Comparison of ENCODE assay signal across 8 cellular contexts in genomic region chr11:34492806-34493414, GRCh38. TPM values are rescaled to one million over a fixed set of nuclear protein-coding genes. Genes with fewer than 3 reads are reported as not detected.
DNase-seq lines count a peak whose midpoint lies in the region; ATAC-seq, FAIRE-seq and TF ChIP-seq lines count a peak whose summit lies in the region.

No MANE protein-coding gene starts in this region.

- no peak overlapping the region for H3K9ac ChIP-seq in SK-N-SH

- H3F3A ChIP-seq in SK-N-SH (replicated peaks; ENCODE audit: insufficient read depth): no peaks in the 10 kb centered on the region

- peak overlapping the region; percentile 3; the same call in 1 of the 2 replicates for H2AFZ ChIP-seq in SK-N-SH (ENCODE audit: low read depth)

- H3K79me2 ChIP-seq in SK-N-SH (ENCODE audit: insufficient read depth): no peaks in the 10 kb centered on the region

- peak; percentile 85 for TF ChIP-seq RAD21 in SK-N-SH (IDR thresholded peaks at IDR 0.05; ENCODE audit: low read length)

- no peaks in the 10 kb centered on the region; a peak in 1 of 4 replicates for H3K4me1 ChIP-seq in SK-N-SH (ENCODE audit: control insufficient read depth in 1 of 2, insufficient read depth in 2 of 2, low read depth in 1 of 2, low read length in 1 of 2)

- CTCF ChIA-PET in SK-N-SH (lab: Yijun Ruan, JAX): interaction anchor here (0.6 to 4.1 kb wide), 63 partner anchors 8 to 899 kb away, joined by 3 to 68 read pairs (median 4); partner anchors contain the start of genes CAT and ELF5

- DNase-seq in SIG-M5 treated with dmso at 0.1 percent for 504 hours (lab: John Stamatoyannopoulos, UW; ENCODE audit: unreplicated experiment): peak; percentile 43
- DNase-seq in SIG-M5 (lab: John Stamatoyannopoulos, UW): no peak
- DNase-seq in NCI-H1048 (lab: John Stamatoyannopoulos, UW): peak; percentile 22
- peak; percentile 72 for DNase-seq in SK-N-SH
- peak; percentile 62 for DNase-seq in bronchial epithelial cell (ENCODE audit: low read depth)
- DNase-seq in left lobe of liver (ENCODE audit: low spot score): peak; percentile 56
- DNase-seq in stimulated activated CD8-positive, alpha-beta memory T cell treated with anti-CD3 and anti-CD28 coated beads, Interleukin-4, amount 100 ng/mL, for 24 hours (ENCODE audit: low read depth): peak; percentile 11

- TF ChIP-seq CTCF in SK-N-SH (IDR thresholded peaks at IDR 0.05) (peak; percentile 89), bronchial epithelial cell (IDR thresholded peaks at IDR 0.05; ENCODE audit: insufficient read depth, low read length, severe bottlenecking) (peak; percentile 54)

- no peak for TF ChIP-seq EP300 in SK-N-SH (IDR thresholded peaks at IDR 0.05; ENCODE audit: borderline replicate concordance in 1 of 2, low read depth in 1 of 2, low read length in 1 of 2)

- H3K27me3 ChIP-seq in SK-N-SH (ENCODE audit: insufficient read depth) (no peaks in the 10 kb centered on the region; the same call in 1 of the 2 replicates), bronchial epithelial cell (ENCODE audit: control insufficient read depth, insufficient read depth, low read length) (no peaks in the 10 kb centered on the region)

- POLR2A ChIA-PET in SK-N-SH (lab: Yijun Ruan, JAX): no interaction called here

- WGBS in SK-N-SH (ENCODE audit: low lambda C conversion rate): 45% methylated on average over 8 of the region's 8 CpGs

- no peaks in the 10 kb centered on the region for H3K9me3 ChIP-seq in SK-N-SH

- no peak overlapping the region for H3K27ac ChIP-seq in SK-N-SH (ENCODE audit: low read depth in 2 of 2, low read length in 1 of 2)

- H3K9me2 ChIP-seq in SK-N-SH: no peaks in the 10 kb centered on the region

- H3K4me2 ChIP-seq in SK-N-SH: no peak overlapping the region

- ATAC-seq in left lobe of liver (peak; percentile 75), GM21619 (IDR thresholded peaks at IDR 0.05; ENCODE audit: unreplicated experiment) (no peak)

- H3K36me3 ChIP-seq in SK-N-SH (replicated peaks in 1 of 2; ENCODE audit: control insufficient read depth in 1 of 2, insufficient read depth in 2 of 2, low read length in 1 of 2): no peaks in the 10 kb centered on the region
- no peaks in the 10 kb centered on the region for H3K36me3 ChIP-seq in bronchial epithelial cell (ENCODE audit: control insufficient read depth, insufficient read depth, low read length)

- FAIRE-seq in bronchial epithelial cell (lab: Jason Lieb, UNC): no peak

- H3K4me3 ChIP-seq in SK-N-SH (ENCODE audit: low read depth in 2 of 2, low read length in 1 of 2): no peak overlapping the region
- H3K4me3 ChIP-seq in bronchial epithelial cell (ENCODE audit: low read depth, low read length): no peak overlapping the region

- H4K20me1 ChIP-seq in SK-N-SH (ENCODE audit: insufficient read depth): no peaks in the 10 kb centered on the region

TF ChIP-seq in SK-N-SH, 30 proteins besides CTCF, POLR2A, EP300 and RAD21:
- TF ChIP-seq IRF3 (IDR thresholded peaks at IDR 0.05; ENCODE audit: low read depth, low read length): no peak
- no peak for TF ChIP-seq TAF1 (IDR thresholded peaks at IDR 0.05; ENCODE audit: borderline replicate concordance, low read depth, low read length)
- TF ChIP-seq SMC3 (IDR thresholded peaks at IDR 0.05; ENCODE audit: low read depth, low read length): peak; percentile 63
- no peak for TF ChIP-seq NFIC (IDR thresholded peaks at IDR 0.05; ENCODE audit: borderline replicate concordance)

RNA-seq across cellular contexts. Expression of gene ELF5, which starts 20.7 kb away (rescaled TPM):
- not detected in 2 replicates for polyA plus RNA-seq in SK-N-SH (2012; rRNA removed)
- polyA plus RNA-seq in SK-N-SH (2012; cell fraction: cytosol; rRNA removed): not detected in 2 replicates
- not detected in 2 replicates for polyA plus RNA-seq in SK-N-SH (2012; cell fraction: nucleus; rRNA removed)
- total RNA-seq in bronchial epithelial cell: 0.53 and 3.7 TPM in 2 replicates
- total RNA-seq in left lobe of liver: 0.10 TPM

RNA-seq across cellular contexts. Expression of gene CAT, which starts 54.2 kb away (rescaled TPM):
- 26.6 and 34.3 TPM in 2 replicates for polyA plus RNA-seq in SK-N-SH (2012; rRNA removed)
- polyA plus RNA-seq in SK-N-SH (2012; cell fraction: cytosol; rRNA removed): 24.2 and 30.6 TPM in 2 replicates
- 31.5 and 42.9 TPM in 2 replicates for polyA plus RNA-seq in SK-N-SH (2012; cell fraction: nucleus; rRNA removed)
- total RNA-seq in bronchial epithelial cell: 12.9 and 24.1 TPM in 2 replicates
- total RNA-seq in left lobe of liver: 363 TPM

Comparison
In these comparisons a context has a peak if more than half of its experiments do, and no peak if none do; other contexts are left out.
1. RNA of gene CAT, which starts 54.2 kb away (total RNA-seq): 363 TPM in left lobe of liver (single experiment); 12.9 to 24.1 TPM in bronchial epithelial cell; every median in the first group is over 10 times any median in the second.